7 cellular contexts compared by ENCODE assay signal in the genomic region with DNA sequence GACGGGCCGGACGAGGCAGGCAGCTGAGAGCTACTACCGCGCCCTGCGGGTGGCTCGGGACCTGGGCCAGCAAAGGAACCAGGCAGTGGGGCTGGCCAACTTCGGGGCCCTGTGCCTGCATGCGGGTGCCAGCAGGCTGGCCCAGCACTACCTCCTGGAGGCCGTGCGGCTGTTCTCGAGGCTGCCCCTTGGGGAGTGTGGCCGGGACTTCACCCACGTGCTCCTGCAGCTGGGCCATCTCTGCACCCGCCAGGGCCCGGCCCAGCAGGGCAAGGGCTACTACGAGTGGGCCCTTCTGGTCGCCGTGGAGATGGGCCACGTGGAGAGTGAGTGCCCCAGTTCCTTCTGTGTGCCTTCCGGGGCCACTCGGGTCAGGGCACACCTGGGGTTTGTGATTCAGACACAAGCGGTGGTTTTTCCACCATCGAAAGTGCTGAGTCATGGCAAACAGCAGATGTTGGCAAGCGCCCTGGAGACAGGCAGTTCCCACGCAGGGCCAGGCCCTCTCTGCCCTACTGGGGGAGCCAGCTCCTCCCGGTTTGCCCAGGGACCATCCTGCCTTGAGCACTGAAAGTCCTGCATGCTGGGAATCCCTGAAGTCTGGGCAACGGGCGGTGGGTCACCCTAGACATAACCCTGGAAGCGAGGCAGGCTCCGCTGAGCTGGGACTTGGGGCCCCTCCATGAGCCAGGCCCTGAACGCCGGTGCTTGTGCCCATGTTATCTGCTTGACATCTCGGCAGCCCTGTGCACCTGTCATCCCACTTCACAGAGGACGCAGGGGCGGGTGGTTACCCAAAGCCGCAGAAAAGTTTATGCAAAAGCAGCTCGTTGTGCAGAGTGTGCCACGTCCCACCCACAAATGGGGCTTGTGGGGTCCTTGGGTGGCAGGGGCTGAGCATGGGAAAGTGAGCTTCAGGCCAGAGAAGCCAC. TPM values are rescaled to one million over a fixed set of nuclear protein-coding genes. Genes with fewer than 3 reads are reported as not detected.
DNase-seq lines count a peak whose midpoint lies in the region; ATAC-seq, FAIRE-seq and TF ChIP-seq lines count a peak whose summit lies in the region.

No MANE protein-coding gene starts in this region.

- peak; percentile 28 to 61 for DNase-seq in activated T-helper 1 cell treated with anti-CD3 and anti-CD28 coated beads, Interleukin-2, amount 50 U/mL, for 16 hours (ENCODE audit: low read depth in 1 of 2, low spot score in 1 of 2)
- DNase-seq in frontal cortex (ENCODE audit: low spot score in 2 of 2): peak; percentile 58 to 67
- DNase-seq in foreskin melanocyte: no peak

- H3K4me1 ChIP-seq in OCI-LY3 (ENCODE audit: low read length) (peaks cover 36% of the 10 kb centered on the region), skeletal muscle tissue (ENCODE audit: control insufficient read depth in 3 of 3, insufficient read depth in 3 of 3, low read length in 3 of 3) (peaks cover 12 to 18% (median 15%) of the 10 kb centered on the region in 3 donors)

- H3K9me3 ChIP-seq in OCI-LY3 (ENCODE audit: insufficient read depth, low read length): no peaks in the 10 kb centered on the region
- no peaks in the 10 kb centered on the region for H3K9me3 ChIP-seq in skeletal muscle tissue (ENCODE audit: control insufficient read depth in 3 of 3, low read length in 3 of 3)

- H3K9ac ChIP-seq in OCI-LY3 (ENCODE audit: low read length) (peak overlapping the region; percentile 48; the same call in 1 of the 2 replicates), skeletal muscle tissue (ENCODE audit: low read depth in 1 of 3, low read length in 3 of 3) (peak overlapping the region in 1 of 3 donors; percentile 64)

- H3K4me3 ChIP-seq in OCI-LY3 (ENCODE audit: low read length): peak overlapping the region; percentile 37
- H3K4me3 ChIP-seq in skeletal muscle tissue (ENCODE audit: low read length in 3 of 3): peak overlapping the region in 2 of 3 donors; percentile 14 to 41

- ATAC-seq in GM18867 (IDR thresholded peaks at IDR 0.05; ENCODE audit: unreplicated experiment): peak; percentile 68
- ATAC-seq in HG02970 (IDR thresholded peaks at IDR 0.05; ENCODE audit: low FRiP score, unreplicated experiment): peak; percentile 49

- H3K27me3 ChIP-seq in OCI-LY3 (ENCODE audit: low read depth, low read length): no peaks in the 10 kb centered on the region
- no peaks in the 10 kb centered on the region for H3K27me3 ChIP-seq in skeletal muscle tissue (ENCODE audit: control insufficient read depth in 3 of 3, insufficient read depth in 3 of 3, low read length in 3 of 3)

- peak overlapping the region; percentile 79 for H3K27ac ChIP-seq in OCI-LY3 (ENCODE audit: low read length)
- peak overlapping the region; percentile 31 for H3K27ac ChIP-seq in skeletal muscle tissue (ENCODE audit: low read depth, low read length)

- H3K36me3 ChIP-seq in OCI-LY3 (replicated peaks; ENCODE audit: low read depth, low read length) (peaks cover 12% of the 10 kb centered on the region), skeletal muscle tissue (ENCODE audit: control insufficient read depth in 3 of 3, insufficient read depth in 3 of 3, low read length in 3 of 3) (peaks cover 3 to 8% (median 6%) of the 10 kb centered on the region in 3 donors)

- H3K79me2 ChIP-seq in OCI-LY3 (ENCODE audit: low read length): peaks cover 10% of the 10 kb centered on the region

- H2AFZ ChIP-seq in OCI-LY3 (ENCODE audit: low read depth, low read length): no peak overlapping the region; the same call in 1 of the 2 replicates

- H4K20me1 ChIP-seq in OCI-LY3 (ENCODE audit: insufficient read depth, low read length): no peaks in the 10 kb centered on the region

- H3K4me2 ChIP-seq in OCI-LY3 (ENCODE audit: low read length): peak overlapping the region; percentile 54

- no peak for TF ChIP-seq CTCF in OCI-LY3 (IDR thresholded peaks at IDR 0.05; ENCODE audit: low read depth, low read length)

- FAIRE-seq in frontal cortex (lab: Jason Lieb, UNC): no peak

RNA-seq across cellular contexts. Expression of gene SH3TC1, which starts 29.5 kb away (rescaled TPM):
- 1.6 TPM for total RNA-seq in frontal cortex
- 13.0 TPM for total RNA-seq in skeletal muscle tissue

RNA-seq across cellular contexts. Expression of gene HTRA3, which starts 41.0 kb away (rescaled TPM):
- total RNA-seq in frontal cortex (0.82 TPM), skeletal muscle tissue (20.9 TPM)

Comparison
In these comparisons a context has a peak if more than half of its experiments do, and no peak if none do; other contexts are left out.
1. RNA of gene HTRA3, which starts 41.0 kb away (total RNA-seq): 20.9 TPM in skeletal muscle tissue (single experiment); 0.82 TPM in frontal cortex (single experiment); every median in the first group is over 10 times any median in the second.